1 cellular context compared by ENCODE assay signal in genomic region chr5:778971-779370, GRCh38. TPM values are rescaled to one million over a fixed set of nuclear protein-coding genes. Genes with fewer than 3 reads are reported as not detected.
"Had no signal": no experiment of that assay in that cellular context is flagged by ENCODE, and none has a peak within 500 bp of the region (broad histone marks: within the 10 kb centered on the region; RNA-seq: fewer than 3 reads in every experiment).

No MANE protein-coding gene starts in this region.

RNA-seq across cellular contexts. Expression of gene ZDHHC11B, which starts 5.6 kb away (rescaled TPM):
- total RNA-seq: M059J had no signal
